Comparison of ENCODE assay signal across 13 cellular contexts in genomic region chr15:64938192-64938591, GRCh38. TPM values are rescaled to one million over a fixed set of nuclear protein-coding genes. Genes with fewer than 3 reads are reported as not detected.
A peak's percentile ranks its signal among the peaks of the same experiment; 100 is the strongest.
DNase-seq lines count a peak whose midpoint lies in the region; ATAC-seq, FAIRE-seq and TF ChIP-seq lines count a peak whose summit lies in the region.
"Had no signal": no experiment of that assay in that cellular context is flagged by ENCODE, and none has a peak within 500 bp of the region (broad histone marks: within the 10 kb centered on the region; RNA-seq: fewer than 3 reads in every experiment).

No MANE protein-coding gene starts in this region.

- no peak for TF ChIP-seq EP300 in sigmoid colon (IDR thresholded peaks at IDR 0.05)

- H3K27ac ChIP-seq in brain microvascular endothelial cell (no peak overlapping the region), liver (ENCODE audit: low read depth in 1 of 2, low read length in 2 of 2) (peak overlapping the region; percentile 35 to 57), sigmoid colon (no peak overlapping the region)

- H3K36me3 ChIP-seq in brain microvascular endothelial cell (replicated peaks), result no peaks in the 10 kb centered on the region
- H3K36me3 ChIP-seq in liver (ENCODE audit: control insufficient read depth in 4 of 4, insufficient read depth in 3 of 4, low read depth in 1 of 4, low read length in 3 of 4), result no peaks in the 10 kb centered on the region
- H3K36me3 ChIP-seq in sigmoid colon, result peaks cover 0 to 12% (median 0%) of the 10 kb centered on the region in 4 donors
- H3K36me3 ChIP-seq: gastrocnemius medialis had no signal

- H3K4me1 ChIP-seq in liver (ENCODE audit: control insufficient read depth in 4 of 4, insufficient read depth in 4 of 4, low read length in 3 of 4) (peaks cover 0 to 4% (median 0%) of the 10 kb centered on the region in 4 donors), sigmoid colon (no peaks in the 10 kb centered on the region)
- H3K4me1 ChIP-seq: gastrocnemius medialis had no signal

- TF ChIP-seq POLR2A in sigmoid colon (IDR thresholded peaks at IDR 0.05), result no peak

- peak; percentile 65 for DNase-seq in Daoy (ENCODE audit: low read depth)
- DNase-seq in NCI-H2171 (lab: John Stamatoyannopoulos, UW), result peak; percentile 7
- peak; percentile 43 for DNase-seq in brain microvascular endothelial cell
- DNase-seq in AML-193 (lab: John Stamatoyannopoulos, UW), result no peak
- DNase-seq in HTR-8/SVneo (ENCODE audit: insufficient read length, low spot score), result no peak
- no peak for DNase-seq in sigmoid colon
- DNase-seq: activated T-cell treated with anti-CD3 and anti-CD28 coated beads, Interleukin-2, amount 50 U/mL, for 4 hours; gastrocnemius medialis; NCI-H1436; SW 1271 had no signal

- H3K9me3 ChIP-seq in liver (ENCODE audit: control insufficient read depth in 4 of 4, low read length in 3 of 4) (no peaks in the 10 kb centered on the region), sigmoid colon (no peaks in the 10 kb centered on the region)
- H3K9me3 ChIP-seq: gastrocnemius medialis had no signal

- H3K9ac ChIP-seq in liver (ENCODE audit: low read depth in 1 of 2, low read length in 2 of 2), result no peak overlapping the region

- H3K4me3 ChIP-seq in brain microvascular endothelial cell (ENCODE audit: low read depth, low read length), result no peak overlapping the region
- no peak overlapping the region for H3K4me3 ChIP-seq in liver (ENCODE audit: low read depth in 1 of 3, low read length in 3 of 3)
- H3K4me3 ChIP-seq in sigmoid colon, result no peak overlapping the region
- H3K4me3 ChIP-seq: gastrocnemius medialis had no signal

- TF ChIP-seq CTCF in brain microvascular endothelial cell (IDR thresholded peaks at IDR 0.05; ENCODE audit: low read depth, low read length, missing control alignments), result no peak
- no peak for TF ChIP-seq CTCF in liver (IDR thresholded peaks at IDR 0.05; ENCODE audit: low read depth, low read length, missing input control)
- TF ChIP-seq CTCF in sigmoid colon (IDR thresholded peaks at IDR 0.05), result no peak

- intact Hi-C loops in sigmoid colon (cut with DNase I), result no loop called here

- no peak for ATAC-seq in HG02973 (IDR thresholded peaks at IDR 0.05; ENCODE audit: unreplicated experiment)
- ATAC-seq: activated CD4-positive, CD25-positive, alpha-beta regulatory T cell treated with anti-CD3 and anti-CD28 coated beads, Interleukin-2, amount 50 U/mL, for 24 hours; activated T-cell treated with anti-CD3 and anti-CD28 coated beads, Interleukin-2, amount 50 U/mL, for 4 hours had no signal

- in situ Hi-C loops in brain microvascular endothelial cell (cut with HindIII; ENCODE audit: low pct_ligation_motif_present, low sequenced_read_pairs), result no loop called here

- no peak for FAIRE-seq in HTR-8/SVneo (lab: Jason Lieb, UNC)

- TF ChIP-seq RAD21 in liver (IDR thresholded peaks at IDR 0.05), result peak; percentile 8 to 19

- WGBS in liver, result 33% methylated on average over 3 of the region's 3 CpGs
- 69 to 80% methylated on average over 3 of the region's 3 CpGs for WGBS in sigmoid colon, 2 donors

- H3K27me3 ChIP-seq in brain microvascular endothelial cell (replicated peaks) (no peaks in the 10 kb centered on the region), liver (ENCODE audit: control insufficient read depth in 4 of 4, insufficient read depth in 4 of 4, low read length in 3 of 4) (no peaks in the 10 kb centered on the region), sigmoid colon (no peaks in the 10 kb centered on the region)
- H3K27me3 ChIP-seq: gastrocnemius medialis had no signal

TF ChIP-seq in liver, 16 proteins besides CTCF, POLR2A, EP300 and RAD21:
- TF ChIP-seq FOXA1 (IDR thresholded peaks at IDR 0.05) (peak; percentile 77), ATF3 (IDR thresholded peaks at IDR 0.05) (peak; percentile 92), HNF4A (conservative IDR thresholded peaks at IDR 0.05) (peak; percentile 53 to 79), GABPA (IDR thresholded peaks at IDR 0.05 in 1 of 2, conservative IDR thresholded peaks at IDR 0.05 in 1 of 2) (peak in 1 of 2 donors; percentile 58), FOXA2 (IDR thresholded peaks at IDR 0.05) (peak; percentile 96), SP1 (IDR thresholded peaks at IDR 0.05) (peak; percentile 40), NR2F2 (IDR thresholded peaks at IDR 0.05) (no peak), MAX (IDR thresholded peaks at IDR 0.05) (peak; percentile 98), EGR1 (IDR thresholded peaks at IDR 0.05; ENCODE audit: low read depth in 2 of 2) (peak in 1 of 2 donors; percentile 93), TAF1 (conservative IDR thresholded peaks at IDR 0.05) (no peak), REST (IDR thresholded peaks at IDR 0.05) (no peak), HNF4G (IDR thresholded peaks at IDR 0.05) (no peak), RXRA (IDR thresholded peaks at IDR 0.05) (peak; percentile 43 to 90), JUND (IDR thresholded peaks at IDR 0.05) (peak; percentile 96 to 99), ZBTB33 (IDR thresholded peaks at IDR 0.05) (peak; percentile 56), YY1 (IDR thresholded peaks at IDR 0.05) (peak; percentile 58)

RNA-seq across cellular contexts. Expression of gene ANKDD1A, which starts 26.5 kb away (rescaled TPM):
- 1.5 and 1.8 TPM in 2 replicates for total RNA-seq in Daoy (2014; rRNA removed; shearing (Covaris generic))
- total RNA-seq in liver (1 to 10 TPM in 1 of 2 donors, under 1 TPM in 1; 0.65 to 1.0 TPM), sigmoid colon (1 to 10 TPM; 4.9 to 9.4 (median 8.0) TPM)
- polyA plus RNA-seq in liver (under 1 TPM; 0.32 to 0.53 TPM), sigmoid colon (1 to 10 TPM in 1 of 3 donors, under 1 TPM in 1, not detected in 1; 0.60 to 1.1 TPM)

RNA-seq across cellular contexts. Expression of gene SPG21, which starts 51.5 kb away (rescaled TPM):
- total RNA-seq in Daoy (2014; rRNA removed; shearing (Covaris generic)), result 43.5 and 49.9 TPM in 2 replicates
- total RNA-seq in liver (10 to 100 TPM; 27.4 to 43.2 TPM), sigmoid colon (100 to 1,000 TPM in 3 of 4 donors, 10 to 100 TPM in 1; 95.7 to 116 (median 103) TPM)
- polyA plus RNA-seq in liver (10 to 100 TPM; 39.2 to 50.7 TPM), sigmoid colon (10 to 100 TPM; 60.3 to 75.7 (median 63.4) TPM)

Comparison
In these comparisons a context has a peak if more than half of its experiments do, and no peak if none do; other contexts are left out.
1. DNase-seq: peak in Daoy (single experiment), NCI-H2171 (single experiment) and brain microvascular endothelial cell (single experiment); none in AML-193 (0 of 2), HTR-8/SVneo (single experiment) and sigmoid colon (single experiment).
2. H3K27ac ChIP-seq: peak in liver (2 of 2); none in brain microvascular endothelial cell (single experiment) and sigmoid colon (0 of 4).